21 cellular contexts compared by ENCODE assay signal in the genomic region with DNA sequence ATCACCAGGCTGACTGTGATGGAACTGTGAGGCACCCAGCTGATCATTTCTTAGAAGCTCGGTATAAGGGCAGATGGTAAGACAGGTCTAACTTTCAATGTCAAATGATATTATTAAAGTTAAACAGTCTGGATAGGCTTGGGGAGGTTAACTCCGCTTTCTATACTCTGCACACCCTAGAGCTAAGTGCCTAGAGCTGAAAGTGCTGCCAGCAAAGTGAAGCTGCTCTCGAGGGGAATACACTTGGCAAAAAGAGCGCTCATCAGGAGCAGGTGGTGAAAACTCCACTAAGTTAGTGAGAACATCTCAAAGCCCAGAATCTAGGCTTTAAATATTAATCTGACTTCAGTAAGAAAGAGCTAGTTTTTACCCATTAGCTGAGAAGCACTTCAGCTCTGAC.
"Had no signal": no experiment of that assay in that cellular context is flagged by ENCODE, and none has a peak within 500 bp of the region (broad histone marks: within the 10 kb centered on the region; RNA-seq: fewer than 3 reads in every experiment).

No MANE protein-coding gene starts in this region.

- DNase-seq: activated CD4-positive, alpha-beta T cell treated with anti-CD3 and anti-CD28 coated beads for 4 hours; activated CD4-positive, alpha-beta T cell treated with anti-CD3 and anti-CD28 coated beads, Interleukin-2, amount 50 U/mL, for 48 hours; activated CD4-positive, CD25-positive, alpha-beta regulatory T cell; activated naive CD4-positive, alpha-beta T cell treated with Interleukin-2 at 50 U/mL for 16 hours; activated naive CD8-positive, alpha-beta T cell treated with anti-CD3 and anti-CD28 coated beads for 36 hours; activated T-cell treated with anti-CD3 and anti-CD28 coated beads, Interleukin-2, amount 50 U/mL, for 48 hours; cerebellar nuclear complex; cortex of kidney; heart right ventricle; islet precursor cell; left cardiac atrium; lower lobe of right lung; mesendoderm; mucosa of descending colon; nucleus accumbens; stimulated activated CD4-positive, alpha-beta T cell treated with anti-CD3 and anti-CD28 coated beads, Interleukin-2, amount 100 ng/mL, for 48 hours; stimulated activated CD8-positive, alpha-beta memory T cell treated with anti-CD3 and anti-CD28 coated beads, Interleukin-4, amount 100 ng/mL, for 48 hours; stimulated activated naive B cell treated with anti-CD40 and anti-IgM and Interleukin-4, amounts not matched to agents 10 μg/mL and 1 μg/mL and 100 μg/mL, for 72 hours; upper lobe of right lung had no signal

- H3K27ac ChIP-seq: epithelial cell of prostate, heart right ventricle, lower lobe of right lung, thoracic aorta, upper lobe of right lung had no signal
